18 cellular contexts compared by ENCODE assay signal in the genomic region with DNA sequence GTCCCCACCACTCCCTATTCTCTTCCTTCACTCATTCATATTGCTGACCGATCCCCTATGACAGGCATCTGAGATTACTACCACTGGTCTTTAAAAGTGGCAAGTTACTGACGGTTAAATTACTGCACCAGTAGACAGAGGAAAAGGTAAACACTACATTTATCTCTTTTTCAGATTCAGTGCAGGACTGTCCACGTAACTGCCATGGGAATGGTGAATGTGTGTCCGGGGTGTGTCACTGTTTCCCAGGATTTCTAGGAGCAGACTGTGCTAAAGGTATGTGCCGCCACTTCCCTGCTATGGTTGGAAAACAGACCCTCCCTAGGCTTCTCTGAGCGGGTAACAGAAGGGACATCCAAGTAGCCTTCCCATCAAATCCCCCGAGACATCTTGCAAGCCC.
DNase-seq lines count a peak whose midpoint lies in the region; ATAC-seq, FAIRE-seq and TF ChIP-seq lines count a peak whose summit lies in the region.
"Had no signal": no experiment of that assay in that cellular context is flagged by ENCODE, and none has a peak within 500 bp of the region (broad histone marks: within the 10 kb centered on the region; RNA-seq: fewer than 3 reads in every experiment).

No MANE protein-coding gene starts in this region.

- H3K4me1 ChIP-seq in A549 (peaks cover 5% of the 10 kb centered on the region; the same call in 1 of the 3 replicates), HEK293 (ENCODE audit: control insufficient read depth, insufficient read depth, low read length) (peaks cover 3% of the 10 kb centered on the region; the same call in 1 of the 2 replicates), PC-3 (ENCODE audit: insufficient read depth, low read length) (no peaks in the 10 kb centered on the region; the same call in 1 of the 2 replicates)
- H3K4me1 ChIP-seq: BE2C had no signal

- H4K20me1 ChIP-seq in PC-3 (ENCODE audit: low read length) = no peaks in the 10 kb centered on the region

- WGBS in A549 (ENCODE audit: missing lambda C conversion rate) = 28% methylated on average over 7 of the region's 7 CpGs

- intact Hi-C loops in PC-3 (cut with micrococcal nuclease) (no loop called here), left colon (cut with DNase I, micrococcal nuclease) (no loop called here)

- peaks cover 31% of the 10 kb centered on the region for H3K27me3 ChIP-seq in PC-3 (ENCODE audit: low read length)

- no peak overlapping the region for H3K27ac Mint-ChIP-seq in activated naive CD4-positive, alpha-beta T cell treated with anti-CD3 and anti-CD28 coated beads, Interleukin-2, amount 50 U/mL, for 72 hours
- H3K27ac Mint-ChIP-seq: CD4-positive, alpha-beta memory T cell had no signal

- DNase-seq in A549 (ENCODE audit: low read depth in 1 of 2, low spot score in 1 of 2) (no peak), PC-3 (peak; percentile 26), left colon (peak in 1 of 2 donors; percentile 30), NOMO-1 (lab: John Stamatoyannopoulos, UW; ENCODE audit: unreplicated experiment in 2 of 2) (no peak), cortex of kidney (lab: John Stamatoyannopoulos, UW) (no peak)
- DNase-seq in activated naive CD4-positive, alpha-beta T cell treated with anti-CD3 and anti-CD28 coated beads, Interleukin-2, amount 50 U/mL, for 72 hours (ENCODE audit: low spot score in 2 of 2) = no peak
- DNase-seq: BE2C; CD4-positive, alpha-beta memory T cell; DMS53; GM23248 had no signal

- CTCF ChIA-PET in A549 (lab: Yijun Ruan, JAX) = interaction anchor here (0.9 kb wide), 1 partner anchor 122 kb away, joined by 3 read pairs; no protein-coding TSS in a partner anchor
- CTCF ChIA-PET in HEK293 (lab: Yijun Ruan, JAX) = no interaction called here
- CTCF ChIA-PET in PC-3 (lab: Charles Lee) = no interaction called here

- H3K9ac ChIP-seq in PC-3 (ENCODE audit: low read length) = no peak overlapping the region
- H3K9ac ChIP-seq: GM23248 had no signal

- H3K4me3 ChIP-seq in A549 (no peak overlapping the region), HEK293 (ENCODE audit: low read depth, low read length) (no peak overlapping the region), PC-3 (ENCODE audit: low read length) (no peak overlapping the region)
- H3K4me3 ChIP-seq: GM23248 had no signal

- no peaks in the 10 kb centered on the region for H3K9me3 ChIP-seq in A549
- no peaks in the 10 kb centered on the region for H3K9me3 ChIP-seq in HEK293 (ENCODE audit: control insufficient read depth, insufficient read depth, low read depth, low read length)
- H3K9me3 ChIP-seq in PC-3 (ENCODE audit: low read length) = no peaks in the 10 kb centered on the region
- H3K9me3 ChIP-seq: BE2C had no signal

- TF ChIP-seq POLR2A in A549 (IDR thresholded peaks at IDR 0.05; ENCODE audit: low read length) = no peak

- H3K36me3 Mint-ChIP-seq in activated naive CD4-positive, alpha-beta T cell treated with anti-CD3 and anti-CD28 coated beads, Interleukin-2, amount 50 U/mL, for 72 hours = no peaks in the 10 kb centered on the region
- H3K36me3 Mint-ChIP-seq: CD4-positive, alpha-beta memory T cell had no signal

- H3K9me2 ChIP-seq in PC-3 (replicated peaks; ENCODE audit: low read length) = no peaks in the 10 kb centered on the region

- no TSS peak for BruUV-seq in PC-3 (replicated peaks; lab: Mats Ljungman, UMichigan)

- no peak for TF ChIP-seq EP300 in A549 (IDR thresholded peaks at IDR 0.05)

- POLR2A ChIA-PET in A549 (lab: Yijun Ruan, JAX) (no interaction called here), HEK293 (lab: Yijun Ruan, JAX) (no interaction called here), PC-3 (lab: Charles Lee; ENCODE audit: unreplicated experiment) (no interaction called here)

- peak; percentile 30 to 61; a peak in 2 of 6 replicates for ATAC-seq in A549
- no peak; the same call in 1 of the 2 replicates for ATAC-seq in PC-3
- peak; percentile 93 for ATAC-seq in left colon
- no peak for ATAC-seq in GM21825 (IDR thresholded peaks at IDR 0.05; ENCODE audit: unreplicated experiment)
- no peak for ATAC-seq in activated naive CD4-positive, alpha-beta T cell treated with anti-CD3 and anti-CD28 coated beads, Interleukin-2, amount 50 U/mL, for 72 hours
- ATAC-seq: HCT116 had no signal

- H3K36me3 ChIP-seq in HEK293 (ENCODE audit: control insufficient read depth in 2 of 2, insufficient read depth in 1 of 2, low read length in 2 of 2) (no peaks in the 10 kb centered on the region), PC-3 (ENCODE audit: low read depth, low read length) (no peaks in the 10 kb centered on the region)
- H3K36me3 ChIP-seq: BE2C had no signal

- no peak overlapping the region for H3K4me2 ChIP-seq in A549
- peak overlapping the region; percentile 31; the same call in 1 of the 2 replicates for H3K4me2 ChIP-seq in PC-3 (ENCODE audit: low read length)

- TF ChIP-seq RAD21 in A549 (conservative IDR thresholded peaks at IDR 0.05 in 1 of 2, IDR thresholded peaks at IDR 0.05 in 1 of 2) = no peak

- no peak overlapping the region for H2AFZ ChIP-seq in PC-3 (ENCODE audit: low read length)
- H2AFZ ChIP-seq: GM23248 had no signal

- TF ChIP-seq CTCF in A549 (IDR thresholded peaks at IDR 0.05) (no peak), HEK293 (tag by site-specific recombination; IDR thresholded peaks at IDR 0.05) (no peak), PC-3 (conservative IDR thresholded peaks at IDR 0.05; ENCODE audit: low read depth, low read length) (no peak)

- no peaks in the 10 kb centered on the region for H3K9me3 Mint-ChIP-seq in activated naive CD4-positive, alpha-beta T cell treated with anti-CD3 and anti-CD28 coated beads, Interleukin-2, amount 50 U/mL, for 72 hours

- H3K27ac ChIP-seq in A549 (no peak overlapping the region), HEK293 (ENCODE audit: extremely low read depth, low read depth, low read length) (no peak overlapping the region), PC-3 (ENCODE audit: low read length) (no peak overlapping the region)
- H3K27ac ChIP-seq: C4-2B, GM23248, HL-60 had no signal

- FAIRE-seq in A549 (lab: Jason Lieb, UNC) = no peak
- FAIRE-seq: A204.1, D721Med, H54 had no signal

- no peaks in the 10 kb centered on the region for H3F3A ChIP-seq in PC-3 (ENCODE audit: low read length, unreplicated experiment)

- no peaks in the 10 kb centered on the region for H3K79me2 ChIP-seq in PC-3 (ENCODE audit: low read length)

TF ChIP-seq in A549, 52 proteins besides CTCF, POLR2A, EP300 and RAD21:
- no peak for TF ChIP-seq HEYL (CRISPR knock-in tag; IDR thresholded peaks at IDR 0.05)
- TF ChIP-seq FOSB (CRISPR knock-in tag; IDR thresholded peaks at IDR 0.05) = no peak

TF ChIP-seq in HEK293, 187 proteins besides CTCF, POLR2A, EP300 and RAD21:
- peak; percentile 32; the same call in 1 of the 2 replicates for TF ChIP-seq ZBTB48 (tag by site-specific recombination; IDR thresholded peaks at IDR 0.05)
- 0 out of 2 replicates have a peak, but pooled peaks have one; percentile 10 for TF ChIP-seq ZNF341 (tag by site-specific recombination; IDR thresholded peaks at IDR 0.05; ENCODE audit: low read depth)
- no peak for TF ChIP-seq ZNF121 (tag by site-specific recombination; IDR thresholded peaks at IDR 0.05)
- TF ChIP-seq MZF1 (tag by site-specific recombination; IDR thresholded peaks at IDR 0.05; ENCODE audit: borderline replicate concordance) = peak; percentile 51; the same call in 1 of the 2 replicates
- TF ChIP-seq OSR2 (tag by site-specific recombination; IDR thresholded peaks at IDR 0.05) = peak; percentile 21; the same call in 1 of the 2 replicates

Comparison
In these comparisons a context has a peak if more than half of its experiments do, and no peak if none do; other contexts are left out.
1. ATAC-seq: peak in A549 (2 of 2) and left colon (single experiment); none in PC-3 (single experiment), GM21825 (single experiment) and activated naive CD4-positive, alpha-beta T cell treated with anti-CD3 and anti-CD28 coated beads, Interleukin-2, amount 50 U/mL, for 72 hours (0 of 2).